ENCODE assay signal across 7 cellular contexts in genomic region chr14:21309238-21309636, GRCh38. TPM values are rescaled to one million over a fixed set of nuclear protein-coding genes. Genes with fewer than 3 reads are reported as not detected.
A peak's percentile ranks its signal among the peaks of the same experiment; 100 is the strongest.
DNase-seq lines count a peak whose midpoint lies in the region; ATAC-seq and TF ChIP-seq lines count a peak whose summit lies in the region.

No MANE protein-coding gene starts in this region.

- TF ChIP-seq EP300 in gastroesophageal sphincter (IDR thresholded peaks at IDR 0.05): no peak

- peak overlapping the region; percentile 71 for H3K27ac Mint-ChIP-seq in WTC11

- H3K4me3 ChIP-seq in HEK293 (ENCODE audit: low read depth, low read length): peak overlapping the region; percentile 18
- peak overlapping the region; percentile 4 to 40 for H3K4me3 ChIP-seq in gastroesophageal sphincter
- H3K4me3 ChIP-seq in skeletal muscle satellite cell (ENCODE audit: low read length): no peak overlapping the region

- no peak for DNase-seq in WTC11 (ENCODE audit: low spot score)
- no peak for DNase-seq in OCI-M1 (lab: John Stamatoyannopoulos, UW)
- DNase-seq in SKM-1 (lab: John Stamatoyannopoulos, UW; ENCODE audit: unreplicated experiment): no peak
- DNase-seq in activated gamma-delta T cell treated with Interleukin-2 at 50 U/mL for 16 hours: no peak

- H3K36me3 Mint-ChIP-seq in WTC11: no peaks in the 10 kb centered on the region

- POLR2A ChIA-PET in HEK293 (lab: Yijun Ruan, JAX): interaction anchor here (0.7 kb wide), 1 partner anchor 53 kb away, joined by 3 read pairs; no protein-coding TSS in a partner anchor
- POLR2A ChIA-PET in WTC11 (lab: Charles Lee): interaction anchor here (1.0 to 1.3 kb wide), 2 partner anchors 10 kb away, joined by 3 to 4 read pairs; no protein-coding TSS in a partner anchor

- peaks cover 12% of the 10 kb centered on the region for H3K27me3 ChIP-seq in gastroesophageal sphincter
- peaks cover 57% of the 10 kb centered on the region for H3K27me3 ChIP-seq in skeletal muscle satellite cell (ENCODE audit: control insufficient read depth, insufficient read depth, low read length)

- H3K27ac ChIP-seq in HEK293 (ENCODE audit: extremely low read depth, low read depth, low read length) (peak overlapping the region; percentile 53; the same call in 1 of the 2 replicates), gastroesophageal sphincter (no peak overlapping the region)

- peaks cover 36% of the 10 kb centered on the region for H3K4me1 Mint-ChIP-seq in WTC11

- H3K36me3 ChIP-seq in HEK293 (ENCODE audit: control insufficient read depth in 2 of 2, insufficient read depth in 1 of 2, low read length in 2 of 2): no peaks in the 10 kb centered on the region
- no peaks in the 10 kb centered on the region for H3K36me3 ChIP-seq in gastroesophageal sphincter
- H3K36me3 ChIP-seq in skeletal muscle satellite cell (ENCODE audit: insufficient read depth, low read length): no peaks in the 10 kb centered on the region

- no peak overlapping the region for H3K9ac ChIP-seq in skeletal muscle satellite cell (ENCODE audit: low read depth, low read length)

- no peaks in the 10 kb centered on the region for H3K27me3 Mint-ChIP-seq in WTC11 (ENCODE audit: low read depth)

- peak; percentile 2; the same call in 1 of the 2 replicates for ATAC-seq in WTC11
- no peak for ATAC-seq in gastroesophageal sphincter

- WGBS in gastroesophageal sphincter (ENCODE audit: low coverage in 1 of 2), 2 donors: 71 to 74% methylated on average over 7 to 8 of the region's 8 CpGs

- H3K9me3 ChIP-seq in HEK293 (ENCODE audit: control insufficient read depth, insufficient read depth, low read depth, low read length): no peaks in the 10 kb centered on the region
- H3K9me3 ChIP-seq in gastroesophageal sphincter: no peaks in the 10 kb centered on the region
- H3K9me3 ChIP-seq in skeletal muscle satellite cell (replicated peaks; ENCODE audit: low read length): no peaks in the 10 kb centered on the region

- peaks cover 6% of the 10 kb centered on the region for H3K4me1 ChIP-seq in HEK293 (ENCODE audit: control insufficient read depth, insufficient read depth, low read length)
- H3K4me1 ChIP-seq in gastroesophageal sphincter: peaks cover 0 to 11% (median 0%) of the 10 kb centered on the region in 3 donors
- no peaks in the 10 kb centered on the region for H3K4me1 ChIP-seq in skeletal muscle satellite cell (ENCODE audit: control insufficient read depth, insufficient read depth, low read length)

- H3K4me2 ChIP-seq in skeletal muscle satellite cell (ENCODE audit: low read length): peak overlapping the region; percentile 47

- no peak for TF ChIP-seq POLR2A in gastroesophageal sphincter (IDR thresholded peaks at IDR 0.05)

- peak overlapping the region; percentile 75 for H3K4me3 Mint-ChIP-seq in WTC11

- H3K9me3 Mint-ChIP-seq in WTC11: no peaks in the 10 kb centered on the region

- TF ChIP-seq CTCF in HEK293 (tag by site-specific recombination; IDR thresholded peaks at IDR 0.05): no peak
- TF ChIP-seq CTCF in WTC11 (IDR thresholded peaks at IDR 0.05): no peak
- TF ChIP-seq CTCF in gastroesophageal sphincter (IDR thresholded peaks at IDR 0.05): no peak

- CTCF ChIA-PET in HEK293 (lab: Yijun Ruan, JAX): interaction anchor here (0.6 to 1.0 kb wide), 2 partner anchors 12 to 1204 kb away, joined by 3 to 4 read pairs; no protein-coding TSS in a partner anchor
- CTCF ChIA-PET in WTC11 (lab: Charles Lee): interaction anchor here (0.8 to 1.4 kb wide), 2 partner anchors 33 to 147 kb away, joined by 3 to 4 read pairs; partner anchors contain the start of gene CHD8

TF ChIP-seq in HEK293, 187 proteins besides CTCF, POLR2A, EP300 and RAD21 (continues in another document):
- TF ChIP-seq ZSCAN5A (tag by site-specific recombination; IDR thresholded peaks at IDR 0.05) (no peak), ZNF248 (tag by site-specific recombination; IDR thresholded peaks at IDR 0.05) (no peak), KLF8 (tag by site-specific recombination; IDR thresholded peaks at IDR 0.05) (0 out of 2 replicates have a peak, but pooled peaks have one; percentile 1), ZNF335 (tag by site-specific recombination; conservative IDR thresholded peaks at IDR 0.05) (peak; percentile 98), ZNF624 (tag by site-specific recombination; IDR thresholded peaks at IDR 0.05) (no peak), SALL2 (tag by site-specific recombination; IDR thresholded peaks at IDR 0.05; ENCODE audit: borderline replicate concordance) (no peak), ZNF146 (tag by site-specific recombination; IDR thresholded peaks at IDR 0.05) (no peak), PATZ1 (tag by site-specific recombination; IDR thresholded peaks at IDR 0.05) (0 out of 2 replicates have a peak, but pooled peaks have one; percentile 14), ZNF600 (tag by site-specific recombination; IDR thresholded peaks at IDR 0.05) (peak; percentile 26; the same call in 1 of the 2 replicates), ZNF19 (tag by site-specific recombination; IDR thresholded peaks at IDR 0.05; ENCODE audit: low read depth) (no peak)

TF ChIP-seq in WTC11, 78 proteins besides CTCF, POLR2A, EP300 and RAD21 (continues in another document):
- TF ChIP-seq ERG (CRISPR knock-in tag; IDR thresholded peaks at IDR 0.05) (no peak), PREB (CRISPR knock-in tag; IDR thresholded peaks at IDR 0.05; ENCODE audit: borderline replicate concordance) (no peak), ARID4B (CRISPR knock-in tag; IDR thresholded peaks at IDR 0.05; ENCODE audit: borderline replicate concordance) (no peak), E2F4 (CRISPR knock-in tag; IDR thresholded peaks at IDR 0.05; ENCODE audit: borderline replicate concordance, low read depth) (no peak), SMAD3 (CRISPR knock-in tag; IDR thresholded peaks at IDR 0.05; ENCODE audit: borderline replicate concordance) (no peak), RELA (CRISPR knock-in tag; IDR thresholded peaks at IDR 0.05; ENCODE audit: borderline replicate concordance) (no peak)

RNA-seq across cellular contexts. Expression of gene RPGRIP1, which starts 29.4 kb away (rescaled TPM):
- total RNA-seq in WTC11 (2021) (0.41 to 0.71 TPM (median 0.50 TPM) in 3 replicates), gastroesophageal sphincter (under 1 TPM in 3 of 4 donors, not detected in 1; 0.13 to 0.62 (median 0.23) TPM)
- total RNA-seq in skeletal muscle satellite cell (2012; rRNA removed): not detected in 2 replicates

RNA-seq across cellular contexts. Expression of gene HNRNPC, which starts 40.0 kb away (rescaled TPM):
- total RNA-seq in WTC11 (2021): 982 to 1,062 TPM (median 1,056 TPM) in 3 replicates
- total RNA-seq in gastroesophageal sphincter: 100 to 1,000 TPM; 356 to 544 (median 505) TPM
- 634 and 718 TPM in 2 replicates for total RNA-seq in skeletal muscle satellite cell (2012; rRNA removed)
